In genomic region chr13:37735293-37735692, GRCh38 we compare ENCODE assay signal across 29 cellular contexts.
"Had no signal": no experiment of that assay in that cellular context is flagged by ENCODE, and none has a peak within 500 bp of the region (broad histone marks: within the 10 kb centered on the region; RNA-seq: fewer than 3 reads in every experiment).

No MANE protein-coding gene starts in this region.

- H3K27ac ChIP-seq: left lung, pancreas, prostate gland, skin epidermis, stomach, testis, thyroid gland, transverse colon, upper lobe of left lung, vagina had no signal

- ATAC-seq: left colon; left lung; mucosa of descending colon; naive thymus-derived CD4-positive, alpha-beta T cell; natural killer cell treated with Interleukin-12 subunit alpha and Interleukin-12 subunit beta and Interleukin-15 and Interleukin-18, amount 100 ng/mL, for 72 hours; right cardiac atrium; sciatic nerve; stimulated activated naive B cell treated with anti-CD40 and anti-IgM and Interleukin-4, amounts not matched to agents 10 μg/mL and 1 μg/mL and 100 μg/mL, for 72 hours; stimulated activated naive CD8-positive, alpha-beta T cell treated with anti-CD3 and anti-CD28 coated beads, Interleukin-15, Interleukin-2, amounts not matched to agents 100 U/mL and 50 U/mL, for 24 hours had no signal

- H3K4me3 ChIP-seq: left lung, lung, mucosa of descending colon, pancreas, prostate gland, skin epidermis, stomach, testis, thyroid gland, transverse colon, upper lobe of left lung, vagina had no signal

- H3K27me3 ChIP-seq: left lung, pancreas, stomach, testis, thyroid gland, transverse colon, upper lobe of left lung, vagina had no signal

- FAIRE-seq: pancreas had no signal

- H3K4me1 ChIP-seq: left lung, pancreas, prostate gland, stomach, testis, thyroid gland, upper lobe of left lung, vagina had no signal

- H3K9me3 ChIP-seq: left lung, mucosa of descending colon, pancreas, prostate gland, stomach, testis, thyroid gland, transverse colon, upper lobe of left lung, vagina had no signal

- DNase-seq: hippocampal formation; kidney; left colon; left lung; mesendoderm; midbrain; mucosa of descending colon; naive thymus-derived CD4-positive, alpha-beta T cell; pancreas; posterior cingulate gyrus; retina; right cardiac atrium; stimulated activated CD4-positive, alpha-beta T cell treated with anti-CD3 and anti-CD28 coated beads, Interleukin-12 subunit alpha, Interleukin-12 subunit beta, amount 100 ng/mL, for 4 hours; stimulated activated CD4-positive, alpha-beta T cell treated with anti-CD3 and anti-CD28 coated beads, Interleukin-15, amount 100 ng/mL, for 24 hours; stimulated activated CD4-positive, alpha-beta T cell treated with anti-CD3 and anti-CD28 coated beads, Interleukin-2, amount 100 ng/mL, for 24 hours; stimulated activated CD4-positive, alpha-beta T cell treated with anti-CD3 and anti-CD28 coated beads, Interleukin-4, amount 100 ng/mL, for 1 hour; stimulated activated naive B cell treated with anti-CD40 and anti-IgM and Interleukin-4, amounts not matched to agents 10 μg/mL and 1 μg/mL and 100 μg/mL, for 72 hours; stimulated activated naive CD8-positive, alpha-beta T cell treated with anti-CD3 and anti-CD28 coated beads, Interleukin-15, Interleukin-2, amounts not matched to agents 100 U/mL and 50 U/mL, for 24 hours; stomach; testis; thyroid gland; transverse colon; upper lobe of left lung had no signal

- H3K36me3 ChIP-seq: left lung, pancreas, prostate gland, stomach, thyroid gland, transverse colon, upper lobe of left lung, vagina had no signal
